Comparison of ENCODE assay signal across 18 cellular contexts in the genomic region with DNA sequence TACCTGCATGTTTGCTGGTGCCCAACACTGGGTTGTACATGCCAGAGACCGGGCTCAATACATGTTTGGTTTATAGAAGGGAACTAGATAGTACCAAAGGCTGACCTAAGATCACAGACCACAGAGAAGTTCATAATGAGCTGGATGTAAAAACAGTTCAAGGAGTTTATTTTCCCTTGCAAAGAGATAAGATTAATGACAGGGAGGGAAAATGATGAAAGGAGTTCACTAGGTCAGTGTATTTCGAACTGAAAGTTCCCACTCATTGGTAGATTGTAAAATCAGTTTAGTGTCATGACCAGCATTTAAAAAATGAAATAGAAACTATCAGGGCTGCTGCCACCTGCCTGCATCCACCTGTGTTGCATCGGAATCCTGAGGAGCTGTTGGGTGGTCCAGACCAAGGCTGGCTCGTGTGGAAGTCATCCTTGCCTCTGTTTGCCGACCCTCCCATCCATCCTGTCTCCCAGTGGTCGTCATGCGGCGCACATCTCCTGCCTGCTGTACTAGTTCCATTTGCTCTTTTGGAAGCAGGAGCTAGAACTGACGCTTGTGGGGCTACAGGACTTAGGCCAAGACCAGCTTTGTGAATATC. TPM values are rescaled to one million over a fixed set of nuclear protein-coding genes. Genes with fewer than 3 reads are reported as not detected.
DNase-seq lines count a peak whose midpoint lies in the region; ATAC-seq and TF ChIP-seq lines count a peak whose summit lies in the region.
"Had no signal": no experiment of that assay in that cellular context is flagged by ENCODE, and none has a peak within 500 bp of the region (broad histone marks: within the 10 kb centered on the region; RNA-seq: fewer than 3 reads in every experiment).

No MANE protein-coding gene starts in this region.

- H3K4me1 ChIP-seq in GM23338 (ENCODE audit: insufficient read depth) (no peaks in the 10 kb centered on the region), PC-3 (ENCODE audit: insufficient read depth, low read length) (peaks cover 26% of the 10 kb centered on the region), endodermal cell (ENCODE audit: control insufficient read depth, insufficient read depth, low read length) (no peaks in the 10 kb centered on the region), A673 (ENCODE audit: insufficient read depth, low read length, poor library complexity, severe bottlenecking) (no peaks in the 10 kb centered on the region)
- H3K4me1 ChIP-seq: body of pancreas, tibial artery had no signal

- H3K79me2 ChIP-seq in GM23338 (replicated peaks; ENCODE audit: insufficient read depth) (no peaks in the 10 kb centered on the region; the same call in 1 of the 2 replicates), PC-3 (ENCODE audit: low read length) (no peaks in the 10 kb centered on the region)

- H3K9me3 Mint-ChIP-seq in GM23338 (no peaks in the 10 kb centered on the region), endodermal cell (no peaks in the 10 kb centered on the region), progenitor cell of endocrine pancreas (ENCODE audit: low read depth) (no peaks in the 10 kb centered on the region)
- H3K9me3 Mint-ChIP-seq: activated CD4-positive, alpha-beta T cell treated with anti-CD3 and anti-CD28 coated beads, Interleukin-2, amount 10 ng/mL, durations not matched to agents 7 days and 5 days; activated naive CD4-positive, alpha-beta T cell treated with anti-CD3 and anti-CD28 coated beads, Interleukin-2, amount 50 U/mL, for 24 hours; stimulated activated memory B cell treated with anti-CD40 and anti-IgM and Interleukin-4, amounts not matched to agents 10 μg/mL and 1 μg/mL and 100 μg/mL, for 72 hours had no signal

- H3K36me3 ChIP-seq in GM23338 (ENCODE audit: insufficient read depth) (no peaks in the 10 kb centered on the region), PC-3 (ENCODE audit: low read depth, low read length) (no peaks in the 10 kb centered on the region), endodermal cell (ENCODE audit: control insufficient read depth, insufficient read depth, low read length) (peaks cover 5% of the 10 kb centered on the region), A673 (ENCODE audit: insufficient read depth, low read length, poor library complexity, severe bottlenecking) (no peaks in the 10 kb centered on the region)

- H3K4me2 ChIP-seq in GM23338 = no peak overlapping the region
- H3K4me2 ChIP-seq in PC-3 (ENCODE audit: low read length) = no peak overlapping the region

- no peaks in the 10 kb centered on the region for H3K27me3 ChIP-seq in GM23338 (ENCODE audit: insufficient read depth)
- H3K27me3 ChIP-seq in PC-3 (ENCODE audit: low read length) = no peaks in the 10 kb centered on the region
- no peaks in the 10 kb centered on the region for H3K27me3 ChIP-seq in endodermal cell (ENCODE audit: control insufficient read depth, insufficient read depth, low read length, poor library complexity, severe bottlenecking)
- H3K27me3 ChIP-seq in A673 (replicated peaks; ENCODE audit: insufficient read depth, low read depth, low read length, poor library complexity) = no peaks in the 10 kb centered on the region
- H3K27me3 ChIP-seq: body of pancreas, dorsolateral prefrontal cortex, tibial artery had no signal

- CTCF ChIA-PET in PC-3 (lab: Charles Lee) (interaction anchor here (0.5 kb wide), 1 partner anchor 29 kb away, joined by 3 read pairs; no protein-coding TSS in a partner anchor), A673 (lab: Charles Lee) (no interaction called here)

- H3K4me3 Mint-ChIP-seq in GM23338 (no peak overlapping the region), endodermal cell (no peak overlapping the region), progenitor cell of endocrine pancreas (ENCODE audit: low read depth) (no peak overlapping the region)
- H3K4me3 Mint-ChIP-seq: activated CD4-positive, alpha-beta T cell treated with anti-CD3 and anti-CD28 coated beads, Interleukin-2, amount 10 ng/mL, durations not matched to agents 7 days and 5 days; activated naive CD4-positive, alpha-beta T cell treated with anti-CD3 and anti-CD28 coated beads, Interleukin-2, amount 50 U/mL, for 24 hours; naive thymus-derived CD4-positive, alpha-beta T cell; stimulated activated memory B cell treated with anti-CD40 and anti-IgM and Interleukin-4, amounts not matched to agents 10 μg/mL and 1 μg/mL and 100 μg/mL, for 72 hours had no signal

- H3K27ac ChIP-seq in GM23338 (ENCODE audit: low read depth) = no peak overlapping the region
- no peak overlapping the region for H3K27ac ChIP-seq in PC-3 (ENCODE audit: low read length)
- no peak overlapping the region for H3K27ac ChIP-seq in endodermal cell (ENCODE audit: low read depth, low read length)
- no peak overlapping the region for H3K27ac ChIP-seq in A673 (ENCODE audit: low read depth, low read length, poor library complexity, severe bottlenecking)
- H3K27ac ChIP-seq: body of pancreas, tibial artery had no signal

- no peaks in the 10 kb centered on the region for H3F3A ChIP-seq in GM23338 (replicated peaks; ENCODE audit: low read depth)
- no peaks in the 10 kb centered on the region for H3F3A ChIP-seq in PC-3 (ENCODE audit: low read length, unreplicated experiment)

- H4K20me1 ChIP-seq in GM23338 (replicated peaks; ENCODE audit: insufficient read depth) (no peaks in the 10 kb centered on the region), PC-3 (ENCODE audit: low read length) (no peaks in the 10 kb centered on the region)

- no peaks in the 10 kb centered on the region for H3K9me2 ChIP-seq in GM23338 (ENCODE audit: insufficient read depth)
- no peaks in the 10 kb centered on the region for H3K9me2 ChIP-seq in PC-3 (replicated peaks; ENCODE audit: low read length)

- H2AFZ ChIP-seq in GM23338 = no peak overlapping the region
- no peak overlapping the region for H2AFZ ChIP-seq in PC-3 (ENCODE audit: low read length)

- peak; percentile 76 for ATAC-seq in GM23338
- no peak for ATAC-seq in PC-3
- ATAC-seq in HG02610 (IDR thresholded peaks at IDR 0.05; ENCODE audit: unreplicated experiment) = no peak
- no peak for ATAC-seq in HG03521 (IDR thresholded peaks at IDR 0.05; ENCODE audit: unreplicated experiment)
- ATAC-seq: body of pancreas; esophagus mucosa; naive thymus-derived CD4-positive, alpha-beta T cell; stimulated activated memory B cell treated with anti-CD40 and anti-IgM and Interleukin-4, amounts not matched to agents 10 μg/mL and 1 μg/mL and 100 μg/mL, for 72 hours had no signal

- intact Hi-C loops in PC-3 (cut with micrococcal nuclease) (no loop called here), A673 (cut with micrococcal nuclease; ENCODE audit: unreplicated experiment) (no loop called here)

- H3K36me3 Mint-ChIP-seq in GM23338 (ENCODE audit: low read depth) (peaks cover 1% of the 10 kb centered on the region; the same call in 1 of the 3 replicates), endodermal cell (ENCODE audit: low read depth) (peaks cover 36% of the 10 kb centered on the region), progenitor cell of endocrine pancreas (ENCODE audit: insufficient read depth) (peaks cover 2% of the 10 kb centered on the region)

- POLR2A ChIA-PET in PC-3 (lab: Charles Lee; ENCODE audit: unreplicated experiment) = no interaction called here
- POLR2A ChIA-PET in A673 (lab: Charles Lee; ENCODE audit: low non-redundant PET) = no interaction called here

- 85 to 92% methylated on average over 8 to 9 of the region's 9 CpGs for WGBS in endodermal cell (ENCODE audit: insufficient coverage in 1 of 2, insufficient read length in 1 of 2), 2 experiments

- H3K27ac Mint-ChIP-seq in GM23338 (peak overlapping the region; percentile 67; the same call in 1 of the 2 replicates), endodermal cell (peak overlapping the region; percentile 66), progenitor cell of endocrine pancreas (no peak overlapping the region)
- H3K27ac Mint-ChIP-seq: activated CD4-positive, alpha-beta T cell treated with anti-CD3 and anti-CD28 coated beads, Interleukin-2, amount 10 ng/mL, durations not matched to agents 7 days and 5 days; activated naive CD4-positive, alpha-beta T cell treated with anti-CD3 and anti-CD28 coated beads, Interleukin-2, amount 50 U/mL, for 24 hours; stimulated activated memory B cell treated with anti-CD40 and anti-IgM and Interleukin-4, amounts not matched to agents 10 μg/mL and 1 μg/mL and 100 μg/mL, for 72 hours had no signal

- H3K9ac ChIP-seq in PC-3 (ENCODE audit: low read length) (no peak overlapping the region), endodermal cell (ENCODE audit: extremely low read depth, low read length, poor library complexity, severe bottlenecking) (no peak overlapping the region)

- peaks cover 2% of the 10 kb centered on the region for H3K27me3 Mint-ChIP-seq in GM23338 (ENCODE audit: insufficient read depth, low read depth, poor library complexity)
- no peaks in the 10 kb centered on the region for H3K27me3 Mint-ChIP-seq in endodermal cell (ENCODE audit: insufficient read depth)
- H3K27me3 Mint-ChIP-seq in progenitor cell of endocrine pancreas = no peaks in the 10 kb centered on the region
- H3K27me3 Mint-ChIP-seq: activated CD4-positive, alpha-beta T cell treated with anti-CD3 and anti-CD28 coated beads, Interleukin-2, amount 10 ng/mL, durations not matched to agents 7 days and 5 days; activated naive CD4-positive, alpha-beta T cell treated with anti-CD3 and anti-CD28 coated beads, Interleukin-2, amount 50 U/mL, for 24 hours; naive thymus-derived CD4-positive, alpha-beta T cell; stimulated activated memory B cell treated with anti-CD40 and anti-IgM and Interleukin-4, amounts not matched to agents 10 μg/mL and 1 μg/mL and 100 μg/mL, for 72 hours had no signal

- BruUV-seq in PC-3 (replicated peaks; lab: Mats Ljungman, UMichigan) = no TSS peak
- no TSS peak for BruUV-seq in A673 (replicated peaks; lab: Mats Ljungman, UMichigan)

- no peaks in the 10 kb centered on the region for H3K9me3 ChIP-seq in PC-3 (ENCODE audit: low read length)
- H3K9me3 ChIP-seq in endodermal cell (ENCODE audit: control insufficient read depth, low read length) = no peaks in the 10 kb centered on the region
- no peaks in the 10 kb centered on the region for H3K9me3 ChIP-seq in A673 (ENCODE audit: low read depth, low read length, poor library complexity, severe bottlenecking)
- H3K9me3 ChIP-seq: body of pancreas, tibial artery had no signal

- H3K4me3 ChIP-seq in GM23338 = no peak overlapping the region
- H3K4me3 ChIP-seq in PC-3 (ENCODE audit: low read length) = no peak overlapping the region
- H3K4me3 ChIP-seq in endodermal cell (ENCODE audit: low read length) = no peak overlapping the region
- no peak overlapping the region for H3K4me3 ChIP-seq in A673 (ENCODE audit: low read depth, low read length, poor library complexity, severe bottlenecking)
- H3K4me3 ChIP-seq: body of pancreas, dorsolateral prefrontal cortex, lung, tibial artery had no signal

- TF ChIP-seq CTCF in GM23338 (conservative IDR thresholded peaks at IDR 0.05; ENCODE audit: low read depth in 2 of 2) (peak; percentile 48 to 58), PC-3 (conservative IDR thresholded peaks at IDR 0.05; ENCODE audit: low read depth, low read length) (peak; percentile 22; the same call in 1 of the 2 replicates), endodermal cell (conservative IDR thresholded peaks at IDR 0.05) (peak; percentile 66), progenitor cell of endocrine pancreas (IDR thresholded peaks at IDR 0.05; ENCODE audit: unreplicated experiment) (peak; percentile 34), A673 (conservative IDR thresholded peaks at IDR 0.05; ENCODE audit: low read depth, low read length) (no peak)

- DNase-seq in GM23338 (ENCODE audit: low spot score) = peak; percentile 53
- DNase-seq in PC-3 = no peak
- no peak for DNase-seq in endodermal cell
- DNase-seq in progenitor cell of endocrine pancreas (ENCODE audit: low spot score, unreplicated experiment) = no peak
- DNase-seq in ureter (ENCODE audit: low spot score) = no peak
- DNase-seq in A673 (ENCODE audit: low spot score) = no peak
- DNase-seq: activated CD4-positive, alpha-beta T cell treated with anti-CD3 and anti-CD28 coated beads, Interleukin-2, amount 10 ng/mL, durations not matched to agents 7 days and 5 days; body of pancreas; naive thymus-derived CD4-positive, alpha-beta T cell; NCI-H1436; tibial artery had no signal

- 0 out of 3 replicates have a peak, but pooled peaks cover 2% of the 10 kb centered on the region for H3K4me1 Mint-ChIP-seq in GM23338
- no peaks in the 10 kb centered on the region for H3K4me1 Mint-ChIP-seq in endodermal cell
- H3K4me1 Mint-ChIP-seq in progenitor cell of endocrine pancreas (ENCODE audit: low read depth) = peaks cover 9% of the 10 kb centered on the region
- H3K4me1 Mint-ChIP-seq: activated CD4-positive, alpha-beta T cell treated with anti-CD3 and anti-CD28 coated beads, Interleukin-2, amount 10 ng/mL, durations not matched to agents 7 days and 5 days; activated naive CD4-positive, alpha-beta T cell treated with anti-CD3 and anti-CD28 coated beads, Interleukin-2, amount 50 U/mL, for 24 hours; naive thymus-derived CD4-positive, alpha-beta T cell; stimulated activated memory B cell treated with anti-CD40 and anti-IgM and Interleukin-4, amounts not matched to agents 10 μg/mL and 1 μg/mL and 100 μg/mL, for 72 hours had no signal

RNA-seq across cellular contexts. Expression of a gene that starts 21.1 kb away (rescaled TPM):
- 6.8 and 7.7 TPM in 2 replicates for total RNA-seq in GM23338 (2014; rRNA removed; shearing (Covaris generic))
- 3.0 and 3.7 TPM in 2 replicates for polyA plus RNA-seq in GM23338 (2016; fragmentation: Nextera tagmentation; extraction: Ambion mirVana)
- total RNA-seq in PC-3 (2014; rRNA removed) (7.4 and 8.2 TPM in 2 replicates), endodermal cell (10 to 100 TPM in 1 of 2 donors, 1 to 10 TPM in 1; 8.1 to 10.4 TPM), progenitor cell of endocrine pancreas (8.4 and 8.5 TPM in 2 replicates), ureter (60.8 TPM), A673 (2021) (2.8 and 3.2 TPM in 2 replicates)
- polyA plus RNA-seq in endodermal cell (2013, experiment 1 of 2) = 2.2 TPM
- polyA plus RNA-seq in endodermal cell (2013, experiment 2 of 2) = 2.4 TPM

RNA-seq across cellular contexts. Expression of a gene that starts 41.9 kb away (rescaled TPM):
- total RNA-seq in GM23338 (2014; rRNA removed; shearing (Covaris generic)) = 26.9 and 27.6 TPM in 2 replicates
- 12.9 TPM in 2 replicates for polyA plus RNA-seq in GM23338 (2016; fragmentation: Nextera tagmentation; extraction: Ambion mirVana)
- total RNA-seq in PC-3 (2014; rRNA removed) = 2.2 and 2.8 TPM in 2 replicates
- 10 to 100 TPM; 21.0 to 22.8 TPM for total RNA-seq in endodermal cell
- polyA plus RNA-seq in endodermal cell (2013, experiment 1 of 2) = 10.1 TPM
- polyA plus RNA-seq in endodermal cell (2013, experiment 2 of 2) = 10.4 TPM
- 6.0 and 7.0 TPM in 2 replicates for total RNA-seq in progenitor cell of endocrine pancreas
- total RNA-seq in ureter = 38.8 TPM
- total RNA-seq in A673 (2021) = 0.52 and 0.68 TPM in 2 replicates
